Comparison of ENCODE assay signal across 1 cellular context in the genomic region with DNA sequence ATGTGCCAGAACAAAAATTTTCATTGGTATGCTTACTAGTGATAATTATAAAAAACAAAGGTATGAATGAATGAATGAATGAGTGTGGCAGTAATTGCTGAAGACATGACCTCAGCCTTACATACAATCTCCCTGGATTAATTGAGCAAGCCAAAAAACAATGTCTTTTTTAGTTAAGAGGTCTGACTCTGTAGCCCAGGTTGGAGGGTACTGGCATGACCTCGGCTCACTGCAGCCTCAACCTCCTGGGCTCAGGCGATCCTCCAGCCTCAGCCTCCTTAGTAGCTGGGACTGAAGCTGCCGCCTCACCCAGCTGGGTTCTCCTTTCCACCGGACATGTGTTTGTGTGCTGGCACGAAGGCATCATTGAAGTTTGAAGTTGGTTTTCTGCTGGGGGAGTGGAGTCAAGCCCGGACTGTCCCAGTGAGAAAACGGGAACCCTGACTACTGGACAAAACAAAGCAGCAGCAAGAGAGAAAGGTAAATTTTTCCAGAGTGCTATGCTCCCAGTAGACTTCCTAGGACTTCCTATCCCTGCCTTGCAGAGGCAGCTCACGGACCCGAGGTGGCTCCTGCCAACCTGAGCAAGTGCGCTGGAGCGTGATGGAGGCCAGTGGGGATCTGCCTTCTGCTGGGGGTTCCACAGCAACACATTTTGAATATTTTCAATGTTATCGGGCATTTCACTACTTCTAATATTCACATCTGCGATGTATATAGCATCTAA.
TF ChIP-seq lines count a peak whose summit lies in the region.

No MANE protein-coding gene starts in this region.

TF ChIP-seq in HCT116, 20 proteins besides CTCF, POLR2A, EP300 and RAD21 (continued from another document):
- no peak for TF ChIP-seq POLR2AphosphoS5 (IDR thresholded peaks at IDR 0.05; ENCODE audit: low read depth, low read length)
- TF ChIP-seq SRF (IDR thresholded peaks at IDR 0.05; ENCODE audit: low read depth) = no peak
- no peak for TF ChIP-seq ZNF274 (IDR thresholded peaks at IDR 0.05; ENCODE audit: low read depth, low read length)
- no peak for TF ChIP-seq CEBPB (IDR thresholded peaks at IDR 0.05; ENCODE audit: low read depth)
- no peak for TF ChIP-seq EGR1 (IDR thresholded peaks at IDR 0.05; ENCODE audit: low read depth)
- no peak for TF ChIP-seq ZFX (IDR thresholded peaks at IDR 0.05)
- no peak for TF ChIP-seq ELF1 (IDR thresholded peaks at IDR 0.05; ENCODE audit: borderline replicate concordance, low read depth)
- TF ChIP-seq, protein P1, sequence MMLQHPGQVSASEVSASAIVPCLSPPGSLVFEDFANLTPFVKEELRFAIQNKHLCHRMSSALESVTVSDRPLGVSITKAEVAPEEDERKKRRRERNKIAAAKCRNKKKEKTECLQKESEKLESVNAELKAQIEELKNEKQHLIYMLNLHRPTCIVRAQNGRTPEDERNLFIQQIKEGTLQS (IDR thresholded peaks at IDR 0.05) = no peak
- no peak for TF ChIP-seq EZH2phosphoT487 (IDR thresholded peaks at IDR 0.05; ENCODE audit: borderline replicate concordance)
- no peak for TF ChIP-seq YY1 (IDR thresholded peaks at IDR 0.05; ENCODE audit: extremely low read depth, insufficient replicate concordance, low read depth, low read length)
